Comparison of ENCODE assay signal across 26 cellular contexts in genomic region chr12:20272171-20272570, GRCh38.
"Had no signal": no experiment of that assay in that cellular context is flagged by ENCODE, and none has a peak within 500 bp of the region (broad histone marks: within the 10 kb centered on the region; RNA-seq: fewer than 3 reads in every experiment).

No MANE protein-coding gene starts in this region.

- H3K9ac ChIP-seq: parathyroid adenoma had no signal

- DNase-seq: activated CD4-positive, alpha-beta T cell treated with anti-CD3 and anti-CD28 coated beads for 1 hour; activated CD4-positive, alpha-beta T cell treated with anti-CD3 and anti-CD28 coated beads, Interleukin-2, amount 50 U/mL, for 1 hour; activated CD8-positive, alpha-beta memory T cell treated with anti-CD3 and anti-CD28 coated beads for 24 hours; activated CD8-positive, alpha-beta memory T cell treated with anti-CD3 and anti-CD28 coated beads, Interleukin-2, amount 50 U/mL, for 4 hours; activated naive CD4-positive, alpha-beta T cell treated with Interleukin-2 at 50 U/mL for 16 hours; activated naive CD8-positive, alpha-beta T cell treated with anti-CD3 and anti-CD28 coated beads for 36 hours; activated T-cell treated with anti-CD3 and anti-CD28 coated beads, Interleukin-2, amount 50 U/mL, for 24 hours; amniotic stem cell; cerebellar nuclear complex; cortex of kidney; endodermal cell; hippocampal formation; lower lobe of right lung; mesendoderm; mucosa of descending colon; nephron progenitor cell; stimulated activated CD4-positive, alpha-beta T cell treated with anti-CD3 and anti-CD28 coated beads, Interleukin-1b, Interleukin-23, amount 100 ng/mL, for 48 hours; stomach had no signal

- H2AFZ ChIP-seq: parathyroid adenoma had no signal

- H3K36me3 Mint-ChIP-seq: activated naive CD8-positive, alpha-beta T cell treated with anti-CD3 and anti-CD28 coated beads for 36 hours; stimulated activated effector memory CD8-positive, alpha-beta T cell treated with anti-CD3 and anti-CD28 coated beads, Interleukin-12 subunit alpha, Interleukin-12 subunit beta, amount 100 ng/mL, for 72 hours had no signal

- ATAC-seq: activated T-helper 17 cell treated with anti-CD3 and anti-CD28 coated beads, Interleukin-2, amount 50 U/mL, for 72 hours; lower lobe of right lung; mucosa of descending colon; SK-N-SH treated with all-trans-retinoic acid at 6 μM for 48 hours; stimulated activated effector memory CD8-positive, alpha-beta T cell treated with anti-CD3 and anti-CD28 coated beads, Interleukin-12 subunit alpha, Interleukin-12 subunit beta, amount 100 ng/mL, for 72 hours had no signal

- H3K9me3 ChIP-seq: lower lobe of right lung, mucosa of descending colon, stomach, suprapubic skin, tibial nerve had no signal

- H3K4me1 Mint-ChIP-seq: activated naive CD8-positive, alpha-beta T cell treated with anti-CD3 and anti-CD28 coated beads for 36 hours; activated T-helper 17 cell treated with anti-CD3 and anti-CD28 coated beads, Interleukin-2, amount 50 U/mL, for 72 hours; endodermal cell; nephron progenitor cell; stimulated activated effector memory CD8-positive, alpha-beta T cell treated with anti-CD3 and anti-CD28 coated beads, Interleukin-12 subunit alpha, Interleukin-12 subunit beta, amount 100 ng/mL, for 72 hours had no signal

- H3K4me3 ChIP-seq: lower lobe of right lung, mucosa of descending colon, stomach, suprapubic skin, tibial nerve had no signal

- H3K4me3 Mint-ChIP-seq: activated naive CD8-positive, alpha-beta T cell treated with anti-CD3 and anti-CD28 coated beads for 36 hours; activated T-cell treated with anti-CD3 and anti-CD28 coated beads, Interleukin-2, amount 50 U/mL, for 24 hours; activated T-helper 17 cell treated with anti-CD3 and anti-CD28 coated beads, Interleukin-2, amount 50 U/mL, for 72 hours; endodermal cell; nephron progenitor cell; stimulated activated effector memory CD8-positive, alpha-beta T cell treated with anti-CD3 and anti-CD28 coated beads, Interleukin-12 subunit alpha, Interleukin-12 subunit beta, amount 100 ng/mL, for 72 hours; T-helper 2 cell treated with Interferon-gamma antibody and Interleukin-4, amounts not matched to agents 5 μg/mL and 100 μg/mL, for 36 hours had no signal

- H3K4me1 ChIP-seq: lower lobe of right lung, parathyroid adenoma, tibial nerve had no signal

- H3K27ac Mint-ChIP-seq: activated naive CD8-positive, alpha-beta T cell treated with anti-CD3 and anti-CD28 coated beads for 36 hours; activated T-cell treated with anti-CD3 and anti-CD28 coated beads, Interleukin-2, amount 50 U/mL, for 24 hours; activated T-helper 17 cell treated with anti-CD3 and anti-CD28 coated beads, Interleukin-2, amount 50 U/mL, for 72 hours; endodermal cell; nephron progenitor cell; stimulated activated effector memory CD8-positive, alpha-beta T cell treated with anti-CD3 and anti-CD28 coated beads, Interleukin-12 subunit alpha, Interleukin-12 subunit beta, amount 100 ng/mL, for 72 hours; T-helper 2 cell treated with Interferon-gamma antibody and Interleukin-4, amounts not matched to agents 5 μg/mL and 100 μg/mL, for 36 hours had no signal

- H3K27ac ChIP-seq: lower lobe of right lung, parathyroid adenoma, suprapubic skin, tibial nerve, VCaP had no signal

- H3K27me3 ChIP-seq: stomach, suprapubic skin, tibial nerve had no signal

- H3K36me3 ChIP-seq: lower lobe of right lung, stomach, suprapubic skin, tibial nerve had no signal

- H3K27me3 Mint-ChIP-seq: activated naive CD8-positive, alpha-beta T cell treated with anti-CD3 and anti-CD28 coated beads for 36 hours; activated T-cell treated with anti-CD3 and anti-CD28 coated beads, Interleukin-2, amount 50 U/mL, for 24 hours; activated T-helper 17 cell treated with anti-CD3 and anti-CD28 coated beads, Interleukin-2, amount 50 U/mL, for 72 hours had no signal

- H3K9me3 Mint-ChIP-seq: activated naive CD8-positive, alpha-beta T cell treated with anti-CD3 and anti-CD28 coated beads for 36 hours; activated T-cell treated with anti-CD3 and anti-CD28 coated beads, Interleukin-2, amount 50 U/mL, for 24 hours; activated T-helper 17 cell treated with anti-CD3 and anti-CD28 coated beads, Interleukin-2, amount 50 U/mL, for 72 hours; endodermal cell; nephron progenitor cell; stimulated activated effector memory CD8-positive, alpha-beta T cell treated with anti-CD3 and anti-CD28 coated beads, Interleukin-12 subunit alpha, Interleukin-12 subunit beta, amount 100 ng/mL, for 72 hours; T-helper 2 cell treated with Interferon-gamma antibody and Interleukin-4, amounts not matched to agents 5 μg/mL and 100 μg/mL, for 36 hours had no signal
